ENCODE assay signal across 8 cellular contexts in genomic region chr5:177427211-177427822, GRCh38. TPM values are rescaled to one million over a fixed set of nuclear protein-coding genes. Genes with fewer than 3 reads are reported as not detected.
DNase-seq lines count a peak whose midpoint lies in the region; ATAC-seq and TF ChIP-seq lines count a peak whose summit lies in the region.

No MANE protein-coding gene starts in this region.

- intact Hi-C loops in ascending aorta (cut with DNase I) (loop anchor here (2.0 to 10.0 kb wide), 2 partner anchors 61 to 777 kb away; partner anchors contain the start of gene HNRNPAB), left lung (cut with DNase I) (no loop called here)

- H3K36me3 ChIP-seq in HAP-1 (replicated peaks) (peaks cover 18% of the 10 kb centered on the region), ascending aorta (peaks cover 8 to 20% of the 10 kb centered on the region in 2 donors), left lung (peaks cover 0 to 21% of the 10 kb centered on the region in 2 donors)

- H3K4me3 ChIP-seq in AG09309 (ENCODE audit: control insufficient read depth, low read depth, low read length) (peak overlapping the region; percentile 86), HAP-1 (peak overlapping the region; percentile 71), ascending aorta (peak overlapping the region; percentile 79 to 91), left lung (peak overlapping the region; percentile 74 to 91)

- H3K27me3 Mint-ChIP-seq in type B pancreatic cell: no peaks in the 10 kb centered on the region

- H3K4me1 Mint-ChIP-seq in type B pancreatic cell (ENCODE audit: unreplicated experiment): peaks cover 21% of the 10 kb centered on the region

- no peak for ATAC-seq in left lung
- no peak for ATAC-seq in GM18868 (IDR thresholded peaks at IDR 0.05; ENCODE audit: unreplicated experiment)

- no peaks in the 10 kb centered on the region for H3K9me3 ChIP-seq in HAP-1
- no peaks in the 10 kb centered on the region for H3K9me3 ChIP-seq in ascending aorta
- no peaks in the 10 kb centered on the region for H3K9me3 ChIP-seq in left lung

- no peaks in the 10 kb centered on the region for H3K36me3 Mint-ChIP-seq in type B pancreatic cell

- H3K9me3 Mint-ChIP-seq in type B pancreatic cell: no peaks in the 10 kb centered on the region

- DNase-seq in AG09309 (ENCODE audit: low read depth) (no peak), HAP-1 (ENCODE audit: low spot score in 2 of 2) (no peak), ascending aorta (ENCODE audit: low spot score in 2 of 2) (no peak), left lung (no peak), type B pancreatic cell (ENCODE audit: extremely low spot score, unreplicated experiment) (no peak), dedifferentiated amniotic fluid mesenchymal stem cell (ENCODE audit: extremely low spot score) (no peak), NCI-H2227 (lab: John Stamatoyannopoulos, UW; ENCODE audit: unreplicated experiment) (no peak)

- in situ Hi-C loops in HAP-1 (cut with MboI; ENCODE audit: low sequenced_read_pairs): no loop called here

- peak overlapping the region; percentile 81 for H3K27ac Mint-ChIP-seq in type B pancreatic cell

- peak overlapping the region; percentile 93 for H3K4me3 Mint-ChIP-seq in type B pancreatic cell

- TF ChIP-seq CTCF in AG09309 (IDR thresholded peaks at IDR 0.05; ENCODE audit: control insufficient read depth, insufficient read depth, low read depth, low read length, missing control alignments) (no peak), ascending aorta (IDR thresholded peaks at IDR 0.05) (no peak), left lung (IDR thresholded peaks at IDR 0.05) (no peak), type B pancreatic cell (conservative IDR thresholded peaks at IDR 0.05) (no peak)

- H3K4me1 ChIP-seq in HAP-1 (peaks cover 8% of the 10 kb centered on the region), ascending aorta (peaks cover 14 to 15% of the 10 kb centered on the region in 2 donors), left lung (peaks cover 12 to 62% of the 10 kb centered on the region in 2 donors)

- H3K27me3 ChIP-seq in HAP-1 (ENCODE audit: low read depth) (no peaks in the 10 kb centered on the region), ascending aorta (no peaks in the 10 kb centered on the region), left lung (no peaks in the 10 kb centered on the region)

- peak overlapping the region; percentile 83 to 88 for H3K27ac ChIP-seq in ascending aorta
- peak overlapping the region; percentile 86 to 96 for H3K27ac ChIP-seq in left lung

RNA-seq across cellular contexts. Expression of gene GRK6, which starts 0.8 kb away (rescaled TPM):
- total RNA-seq in ascending aorta: 20.6 TPM
- 10 to 100 TPM; 32.3 to 57.1 TPM for total RNA-seq in left lung
- total RNA-seq in type B pancreatic cell (ENCODE audit: low replicate concordance): 46.1 and 47.3 TPM in 2 replicates

RNA-seq across cellular contexts. Expression of gene F12, which starts 18.0 kb away (rescaled TPM):
- total RNA-seq in ascending aorta: not detected
- total RNA-seq in left lung: 1 to 10 TPM in 1 of 2 donors, under 1 TPM in 1; 0.63 to 1.1 TPM
- total RNA-seq in type B pancreatic cell (ENCODE audit: low replicate concordance): 3.2 and 5.7 TPM in 2 replicates

RNA-seq across cellular contexts. Expression of gene PRR7, which starts 19.3 kb away (rescaled TPM):
- total RNA-seq in ascending aorta (18.1 TPM), left lung (1 to 10 TPM; 2.7 to 4.1 TPM), type B pancreatic cell (ENCODE audit: low replicate concordance) (5.9 and 8.8 TPM in 2 replicates)

RNA-seq across cellular contexts. Expression of gene PFN3, which starts 26.9 kb away (rescaled TPM):
- not detected for total RNA-seq in ascending aorta
- total RNA-seq in left lung: not detected
- total RNA-seq in type B pancreatic cell (ENCODE audit: low replicate concordance): not detected in 2 replicates

RNA-seq across cellular contexts. Expression of gene SLC34A1, which starts 43.1 kb away (rescaled TPM):
- total RNA-seq in ascending aorta: not detected
- total RNA-seq in left lung: not detected
- 0.12 and 0.22 TPM in 2 replicates for total RNA-seq in type B pancreatic cell (ENCODE audit: low replicate concordance)
